In genomic region chr16:13866073-13866472, GRCh38 we compare ENCODE assay signal across 8 cellular contexts. TPM values are rescaled to one million over a fixed set of nuclear protein-coding genes. Genes with fewer than 3 reads are reported as not detected.
DNase-seq lines count a peak whose midpoint lies in the region; ATAC-seq and TF ChIP-seq lines count a peak whose summit lies in the region.

No MANE protein-coding gene starts in this region.

- H3K27ac ChIP-seq in CD4-positive, CD25-positive, alpha-beta regulatory T cell (ENCODE audit: insufficient read depth, low read length, poor library complexity, severe bottlenecking) = no peak overlapping the region
- H3K27ac ChIP-seq in vagina = no peak overlapping the region

- no peaks in the 10 kb centered on the region for H3K9me3 ChIP-seq in CD4-positive, CD25-positive, alpha-beta regulatory T cell (ENCODE audit: control insufficient read depth in 2 of 2, low read length in 2 of 2)
- H3K9me3 ChIP-seq in vagina = no peaks in the 10 kb centered on the region

- H3K27me3 Mint-ChIP-seq in CD4-positive, CD25-positive, alpha-beta regulatory T cell = no peaks in the 10 kb centered on the region
- peaks cover 6% of the 10 kb centered on the region for H3K27me3 Mint-ChIP-seq in activated CD8-positive, alpha-beta T cell treated with anti-CD3 and anti-CD28 coated beads, Interleukin-2, amount 10 ng/mL, durations not matched to agents 7 days and 5 days (ENCODE audit: low read depth)
- peaks cover 4% of the 10 kb centered on the region for H3K27me3 Mint-ChIP-seq in nephron progenitor cell (ENCODE audit: low read depth, poor library complexity)

- peaks cover 0 to 2% (median 0%) of the 10 kb centered on the region in 4 donors for H3K4me1 Mint-ChIP-seq in CD4-positive, CD25-positive, alpha-beta regulatory T cell
- H3K4me1 Mint-ChIP-seq in activated CD8-positive, alpha-beta T cell treated with anti-CD3 and anti-CD28 coated beads, Interleukin-2, amount 10 ng/mL, durations not matched to agents 7 days and 5 days (ENCODE audit: low read depth) = no peaks in the 10 kb centered on the region
- H3K4me1 Mint-ChIP-seq in nephron progenitor cell = no peaks in the 10 kb centered on the region

- intact Hi-C loops in vagina (cut with DNase I) = no loop called here

- peaks cover 4% of the 10 kb centered on the region for H3K27me3 ChIP-seq in CD4-positive, CD25-positive, alpha-beta regulatory T cell (ENCODE audit: control insufficient read depth, insufficient read depth, low read length)
- H3K27me3 ChIP-seq in vagina = no peaks in the 10 kb centered on the region

- DNase-seq in CD4-positive, CD25-positive, alpha-beta regulatory T cell = peak in 2 of 3 donors; percentile 12 to 44
- DNase-seq in NCI-H2171 (lab: John Stamatoyannopoulos, UW) = peak; percentile 31
- DNase-seq in activated CD8-positive, alpha-beta T cell treated with anti-CD3 and anti-CD28 coated beads, Interleukin-2, amount 10 ng/mL, durations not matched to agents 7 days and 5 days = peak; percentile 49
- peak; percentile 80 for DNase-seq in fibroblast of gingiva (ENCODE audit: low read depth)
- DNase-seq in nephron progenitor cell = peak; percentile 73
- DNase-seq in vagina (ENCODE audit: extremely low spot score in 2 of 2) = no peak
- DNase-seq in occipital lobe (lab: John Stamatoyannopoulos, UW) = no peak

- H3K36me3 ChIP-seq in CD4-positive, CD25-positive, alpha-beta regulatory T cell (ENCODE audit: control insufficient read depth, insufficient read depth, low read length) = no peaks in the 10 kb centered on the region
- no peaks in the 10 kb centered on the region for H3K36me3 ChIP-seq in vagina

- ATAC-seq in CD4-positive, CD25-positive, alpha-beta regulatory T cell (ENCODE audit: low read depth in 2 of 2) = peak in 1 of 2 donors; percentile 45
- ATAC-seq in GM21529 (IDR thresholded peaks at IDR 0.05; ENCODE audit: unreplicated experiment) = peak; percentile 63
- no peak for ATAC-seq in activated CD8-positive, alpha-beta T cell treated with anti-CD3 and anti-CD28 coated beads, Interleukin-2, amount 10 ng/mL, durations not matched to agents 7 days and 5 days

- H3K4me3 Mint-ChIP-seq in CD4-positive, CD25-positive, alpha-beta regulatory T cell = no peak overlapping the region
- no peak overlapping the region for H3K4me3 Mint-ChIP-seq in activated CD8-positive, alpha-beta T cell treated with anti-CD3 and anti-CD28 coated beads, Interleukin-2, amount 10 ng/mL, durations not matched to agents 7 days and 5 days
- no peak overlapping the region for H3K4me3 Mint-ChIP-seq in nephron progenitor cell

- peaks cover 5% of the 10 kb centered on the region for H3K36me3 Mint-ChIP-seq in CD4-positive, CD25-positive, alpha-beta regulatory T cell
- H3K36me3 Mint-ChIP-seq in activated CD8-positive, alpha-beta T cell treated with anti-CD3 and anti-CD28 coated beads, Interleukin-2, amount 10 ng/mL, durations not matched to agents 7 days and 5 days (ENCODE audit: low read depth) = no peaks in the 10 kb centered on the region
- no peaks in the 10 kb centered on the region for H3K36me3 Mint-ChIP-seq in nephron progenitor cell (ENCODE audit: low read depth)

- no peaks in the 10 kb centered on the region for H3K4me1 ChIP-seq in CD4-positive, CD25-positive, alpha-beta regulatory T cell (ENCODE audit: control insufficient read depth, insufficient read depth, low read length, poor library complexity, severe bottlenecking)
- no peaks in the 10 kb centered on the region for H3K4me1 ChIP-seq in vagina

- peaks cover 0 to 9% (median 3%) of the 10 kb centered on the region in 7 donors for H3K9me3 Mint-ChIP-seq in CD4-positive, CD25-positive, alpha-beta regulatory T cell
- no peaks in the 10 kb centered on the region for H3K9me3 Mint-ChIP-seq in activated CD8-positive, alpha-beta T cell treated with anti-CD3 and anti-CD28 coated beads, Interleukin-2, amount 10 ng/mL, durations not matched to agents 7 days and 5 days (ENCODE audit: insufficient read depth)
- H3K9me3 Mint-ChIP-seq in nephron progenitor cell = peaks cover 8% of the 10 kb centered on the region

- TF ChIP-seq CTCF in nephron progenitor cell (IDR thresholded peaks at IDR 0.05) = peak; percentile 68
- TF ChIP-seq CTCF in vagina (IDR thresholded peaks at IDR 0.05) = peak in 2 of 3 experiments; percentile 26 to 48

- POLR2A ChIA-PET in activated CD8-positive, alpha-beta T cell treated with anti-CD3 and anti-CD28 coated beads, Interleukin-2, amount 10 ng/mL, durations not matched to agents 7 days and 5 days (lab: Charles Lee) = no interaction called here

- CTCF ChIA-PET in activated CD8-positive, alpha-beta T cell treated with anti-CD3 and anti-CD28 coated beads, Interleukin-2, amount 10 ng/mL, durations not matched to agents 7 days and 5 days (lab: Charles Lee) = interaction anchor here (0.6 to 1.1 kb wide), 2 partner anchors 10 to 54 kb away, joined by 3 to 6 read pairs; partner anchors contain the start of gene ERCC4

- no peak overlapping the region for H3K4me3 ChIP-seq in CD4-positive, CD25-positive, alpha-beta regulatory T cell (ENCODE audit: low read depth, low read length)
- no peak overlapping the region for H3K4me3 ChIP-seq in vagina

- TF ChIP-seq POLR2A in vagina (IDR thresholded peaks at IDR 0.05) = no peak

- H3K27ac Mint-ChIP-seq in CD4-positive, CD25-positive, alpha-beta regulatory T cell = no peak overlapping the region
- no peak overlapping the region for H3K27ac Mint-ChIP-seq in activated CD8-positive, alpha-beta T cell treated with anti-CD3 and anti-CD28 coated beads, Interleukin-2, amount 10 ng/mL, durations not matched to agents 7 days and 5 days
- H3K27ac Mint-ChIP-seq in nephron progenitor cell = no peak overlapping the region

RNA-seq across cellular contexts. Expression of gene ERCC4, which starts 53.9 kb away (rescaled TPM):
- 8.8 TPM for total RNA-seq in CD4-positive, CD25-positive, alpha-beta regulatory T cell
- polyA plus RNA-seq in CD4-positive, CD25-positive, alpha-beta regulatory T cell = 10 to 100 TPM; 14.5 to 18.2 (median 16.7) TPM
- 10 to 100 TPM in 1 of 2 experiments, 1 to 10 TPM in 1; 8.9 to 12.8 TPM for total RNA-seq in activated CD8-positive, alpha-beta T cell treated with anti-CD3 and anti-CD28 coated beads, Interleukin-2, amount 10 ng/mL, durations not matched to agents 7 days and 5 days
- total RNA-seq in vagina (8.6 TPM), occipital lobe (15.4 TPM)

Comparison
In these comparisons a context has a peak if more than half of its experiments do, and no peak if none do; other contexts are left out.
1. DNase-seq: peak in CD4-positive, CD25-positive, alpha-beta regulatory T cell (2 of 3), NCI-H2171 (single experiment), activated CD8-positive, alpha-beta T cell treated with anti-CD3 and anti-CD28 coated beads, Interleukin-2, amount 10 ng/mL, durations not matched to agents 7 days and 5 days (single experiment), fibroblast of gingiva (single experiment) and nephron progenitor cell (single experiment); none in vagina (0 of 2) and occipital lobe (single experiment).